Comparison of ENCODE assay signal across 8 cellular contexts in genomic region chr14:73740921-73741326, GRCh38. TPM values are rescaled to one million over a fixed set of nuclear protein-coding genes. Genes with fewer than 3 reads are reported as not detected.
A peak's percentile ranks its signal among the peaks of the same experiment; 100 is the strongest.
DNase-seq lines count a peak whose midpoint lies in the region; ATAC-seq and TF ChIP-seq lines count a peak whose summit lies in the region.

No MANE protein-coding gene starts in this region.

- peaks cover 21% of the 10 kb centered on the region for H3K79me1 ChIP-seq in trophoblast cell (ENCODE audit: low read length)

- DNase-seq in HCEC 1CT (peak; percentile 60), foreskin fibroblast (peak; percentile 63 to 84), trophoblast cell (peak; percentile 88 to 89), Karpas-422 (no peak), NCI-H1417 treated with DMSO at 0.1 percent for 48 hours (lab: John Stamatoyannopoulos, UW) (no peak)
- DNase-seq in effector CD8-positive, alpha-beta T cell (lab: John Stamatoyannopoulos, UW) = no peak

- no peak overlapping the region for H2AK5ac ChIP-seq in trophoblast cell (ENCODE audit: low read length)

- peaks cover 72% of the 10 kb centered on the region for H4K20me1 ChIP-seq in Karpas-422 (ENCODE audit: insufficient read depth, low read depth, low read length)

- no peak overlapping the region for H4K12ac ChIP-seq in trophoblast cell (ENCODE audit: low read depth, low read length)

- no CpG with 5 or more reads among the region's 6 CpGs for WGBS in trophoblast cell (ENCODE audit: extremely low coverage, insufficient coverage, insufficient read length)

- no peak overlapping the region for H4K91ac ChIP-seq in trophoblast cell (ENCODE audit: low read depth, low read length)

- H4K8ac ChIP-seq in trophoblast cell (ENCODE audit: low read depth, low read length) = no peak overlapping the region

- H3K9ac ChIP-seq in trophoblast cell (ENCODE audit: low read length) (no peak overlapping the region), Karpas-422 (ENCODE audit: low read length) (no peak overlapping the region)

- H2BK5ac ChIP-seq in trophoblast cell (ENCODE audit: low read depth, low read length, poor library complexity) = no peak overlapping the region

- H3K9me2 ChIP-seq in Karpas-422 (replicated peaks; ENCODE audit: insufficient read depth, low read length) = no peaks in the 10 kb centered on the region

- H2BK120ac ChIP-seq in trophoblast cell (ENCODE audit: insufficient read depth, low read length, poor library complexity) = no peak overlapping the region

- no peak for ATAC-seq in HG03025 (IDR thresholded peaks at IDR 0.05; ENCODE audit: low FRiP score, unreplicated experiment)

- H2BK12ac ChIP-seq in trophoblast cell (ENCODE audit: low read length) = no peak overlapping the region

- H3K36me3 ChIP-seq in trophoblast cell (ENCODE audit: control insufficient read depth in 1 of 2, insufficient read depth in 2 of 2, low read length in 2 of 2) (peaks cover 27 to 28% of the 10 kb centered on the region in 2 experiments), Karpas-422 (ENCODE audit: insufficient read depth, low read length) (peaks cover 21% of the 10 kb centered on the region; the same call in 1 of the 2 replicates)

- H3K27ac ChIP-seq in VCaP = peak overlapping the region; percentile 81
- peak overlapping the region; percentile 82 for H3K27ac ChIP-seq in trophoblast cell (ENCODE audit: low read depth, low read length)
- no peak overlapping the region for H3K27ac ChIP-seq in Karpas-422 (ENCODE audit: low read length)

- H3K4ac ChIP-seq in trophoblast cell (ENCODE audit: low read depth, low read length) = no peak overlapping the region

- H3K23ac ChIP-seq in trophoblast cell (ENCODE audit: low read length) = no peak overlapping the region

- no peak overlapping the region for H3K14ac ChIP-seq in trophoblast cell (ENCODE audit: low read length)

- peak overlapping the region; percentile 62 for H3K4me2 ChIP-seq in trophoblast cell (ENCODE audit: low read length)
- H3K4me2 ChIP-seq in Karpas-422 (ENCODE audit: low read depth, low read length, poor library complexity, severe bottlenecking) = no peak overlapping the region

- H3K18ac ChIP-seq in trophoblast cell (ENCODE audit: low read length) = no peak overlapping the region

- TF ChIP-seq CTCF in VCaP (conservative IDR thresholded peaks at IDR 0.05) (no peak), foreskin fibroblast (IDR thresholded peaks at IDR 0.05; ENCODE audit: low read depth, low read length) (no peak)

- peaks cover 39% of the 10 kb centered on the region for H3K79me2 ChIP-seq in trophoblast cell (ENCODE audit: control insufficient read depth, insufficient read depth, low read length, poor library complexity)
- peaks cover 85% of the 10 kb centered on the region for H3K79me2 ChIP-seq in Karpas-422 (ENCODE audit: low read length)

- no peak overlapping the region for H2AFZ ChIP-seq in trophoblast cell (ENCODE audit: insufficient read depth, low read length, poor library complexity)
- H2AFZ ChIP-seq in Karpas-422 (ENCODE audit: low read length) = no peak overlapping the region

- no peaks in the 10 kb centered on the region for H3K9me3 ChIP-seq in trophoblast cell (ENCODE audit: insufficient read depth, low read depth, low read length)
- no peaks in the 10 kb centered on the region for H3K9me3 ChIP-seq in Karpas-422 (ENCODE audit: low read length)

- peaks cover 51 to 54% of the 10 kb centered on the region in 2 experiments for H3K4me1 ChIP-seq in trophoblast cell (ENCODE audit: control insufficient read depth in 1 of 2, insufficient read depth in 2 of 2, low read length in 2 of 2)
- peaks cover 35% of the 10 kb centered on the region for H3K4me1 ChIP-seq in Karpas-422 (ENCODE audit: low read length)

- H3K4me3 ChIP-seq in foreskin fibroblast (ENCODE audit: low read depth in 1 of 2, low read length in 2 of 2) (peak overlapping the region; percentile 9 to 37), trophoblast cell (ENCODE audit: low read depth, low read length) (no peak overlapping the region), Karpas-422 (ENCODE audit: low read length) (no peak overlapping the region)

- H3K27me3 ChIP-seq in trophoblast cell (ENCODE audit: insufficient read depth, low read length) = no peaks in the 10 kb centered on the region
- H3K27me3 ChIP-seq in Karpas-422 (ENCODE audit: low read length) = no peaks in the 10 kb centered on the region

RNA-seq across cellular contexts. Expression of gene PNMA1, which starts 26.7 kb away (rescaled TPM):
- 19.1 and 19.3 TPM in 2 replicates for polyA plus RNA-seq in trophoblast cell (2013)
- total RNA-seq in Karpas-422 (2014; rRNA removed; shearing (Covaris generic); ENCODE audit: low replicate concordance) = 7.4 and 7.7 TPM in 2 replicates

Comparison
In these comparisons a context has a peak if more than half of its experiments do, and no peak if none do; other contexts are left out.
1. DNase-seq: peak in HCEC 1CT (single experiment), foreskin fibroblast (2 of 2) and trophoblast cell (2 of 2); none in Karpas-422 (single experiment), effector CD8-positive, alpha-beta T cell (single experiment) and NCI-H1417 treated with DMSO at 0.1 percent for 48 hours (single experiment).
2. H3K4me3 ChIP-seq: peak in foreskin fibroblast (2 of 2); none in trophoblast cell (single experiment) and Karpas-422 (single experiment).